Comparison of ENCODE assay signal across 1 cellular context in the genomic region with DNA sequence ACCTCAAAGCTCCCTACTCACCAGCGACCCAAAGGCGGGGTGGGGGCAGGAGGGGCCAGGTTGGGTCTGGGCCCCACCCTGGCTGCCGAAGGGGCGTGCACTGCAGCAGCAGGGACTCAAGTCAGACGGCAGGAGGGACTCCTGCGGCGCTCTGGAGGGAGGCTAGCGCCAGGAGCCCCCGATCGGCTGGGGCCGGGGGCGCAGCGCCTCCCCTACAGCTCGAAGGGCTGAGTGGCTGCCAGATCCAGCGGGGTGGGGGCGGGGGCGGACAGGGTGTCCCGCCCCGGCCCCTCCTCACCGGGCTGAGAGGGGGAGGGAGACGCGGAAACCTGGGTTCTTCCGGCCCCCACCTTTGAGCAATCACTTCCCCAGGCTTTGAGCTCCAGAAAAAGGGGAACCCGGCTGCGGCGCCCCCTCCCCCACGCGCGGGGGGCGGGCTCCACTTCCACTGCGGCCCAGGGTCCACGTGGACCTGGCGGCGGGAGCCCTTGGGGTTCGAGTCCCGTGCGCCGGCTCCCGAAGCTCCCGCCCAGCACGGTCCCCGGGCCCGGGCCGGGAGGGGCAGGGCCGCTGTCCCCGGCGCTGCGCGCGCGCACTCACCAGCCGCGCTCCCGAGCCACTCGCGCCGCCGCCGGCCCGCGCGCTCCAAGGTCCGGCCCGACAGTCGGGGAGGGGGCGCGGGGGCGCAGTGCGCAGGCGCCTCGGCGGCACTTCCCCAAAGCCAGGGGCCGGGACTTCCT.
TF ChIP-seq lines count a peak whose summit lies in the region.

TSS of gene RGS19 (minus strand) at position 246 of the 740 bp plus-strand sequence. CDS start 2,632 bp downstream, outside the sequence.

TF ChIP-seq in HepG2, 621 proteins besides CTCF, POLR2A, EP300 and RAD21 (continued from another document and continues in another):
- TF ChIP-seq ZNF879 (CRISPR knock-in tag; IDR thresholded peaks at IDR 0.05) (no peak), TCF12 (IDR thresholded peaks at IDR 0.05) (no peak), TCF12 (CRISPR knock-in tag; IDR thresholded peaks at IDR 0.05) (no peak), ZNF781 (CRISPR knock-in tag; IDR thresholded peaks at IDR 0.05; ENCODE audit: borderline replicate concordance, not compliant biosample characterization) (no peak), MXD3 (CRISPR knock-in tag; IDR thresholded peaks at IDR 0.05) (peak; percentile 80; the same call in 1 of the 2 replicates), ZNF274 (CRISPR knock-in tag; IDR thresholded peaks at IDR 0.05) (no peak), ZNF713 (CRISPR knock-in tag; IDR thresholded peaks at IDR 0.05) (peak; percentile 74; the same call in 1 of the 2 replicates), ESRRA (CRISPR knock-in tag; IDR thresholded peaks at IDR 0.05; ENCODE audit: low read depth) (no peak), ZBTB40 (IDR thresholded peaks at IDR 0.05) (no peak), ZBTB40 (CRISPR knock-in tag; IDR thresholded peaks at IDR 0.05) (no peak; the same call in 1 of the 2 replicates), NCOR1 (IDR thresholded peaks at IDR 0.05; ENCODE audit: borderline replicate concordance, low read length) (no peak), NR2C2 (CRISPR knock-in tag; IDR thresholded peaks at IDR 0.05; ENCODE audit: borderline replicate concordance) (no peak), REXO4 (CRISPR knock-in tag; IDR thresholded peaks at IDR 0.05; ENCODE audit: borderline replicate concordance) (no peak), REL (CRISPR knock-in tag; conservative IDR thresholded peaks at IDR 0.05) (no peak), ZNF546 (CRISPR knock-in tag; conservative IDR thresholded peaks at IDR 0.05) (peak; percentile 64; the same call in 1 of the 2 replicates), DMTF1 (CRISPR knock-in tag; IDR thresholded peaks at IDR 0.05) (no peak), HIVEP1 (CRISPR knock-in tag; IDR thresholded peaks at IDR 0.05) (0 out of 2 replicates have a peak, but pooled peaks have one; percentile 43), DNMT1 (CRISPR knock-in tag; IDR thresholded peaks at IDR 0.05) (no peak), ZNF747 (CRISPR knock-in tag; IDR thresholded peaks at IDR 0.05; ENCODE audit: borderline replicate concordance) (no peak), ISL2 (CRISPR knock-in tag; IDR thresholded peaks at IDR 0.05) (no peak), MTA1 (CRISPR knock-in tag; IDR thresholded peaks at IDR 0.05; ENCODE audit: borderline replicate concordance) (peak; percentile 54; the same call in 1 of the 2 replicates), BRCA1 (CRISPR knock-in tag; IDR thresholded peaks at IDR 0.05) (peak; percentile 68; the same call in 1 of the 2 replicates), GATAD2A (CRISPR knock-in tag; IDR thresholded peaks at IDR 0.05) (no peak), FUBP1 (CRISPR knock-in tag; IDR thresholded peaks at IDR 0.05; ENCODE audit: borderline replicate concordance) (no peak), IKZF1 (IDR thresholded peaks at IDR 0.05) (no peak)
- TF ChIP-seq, protein P1, sequence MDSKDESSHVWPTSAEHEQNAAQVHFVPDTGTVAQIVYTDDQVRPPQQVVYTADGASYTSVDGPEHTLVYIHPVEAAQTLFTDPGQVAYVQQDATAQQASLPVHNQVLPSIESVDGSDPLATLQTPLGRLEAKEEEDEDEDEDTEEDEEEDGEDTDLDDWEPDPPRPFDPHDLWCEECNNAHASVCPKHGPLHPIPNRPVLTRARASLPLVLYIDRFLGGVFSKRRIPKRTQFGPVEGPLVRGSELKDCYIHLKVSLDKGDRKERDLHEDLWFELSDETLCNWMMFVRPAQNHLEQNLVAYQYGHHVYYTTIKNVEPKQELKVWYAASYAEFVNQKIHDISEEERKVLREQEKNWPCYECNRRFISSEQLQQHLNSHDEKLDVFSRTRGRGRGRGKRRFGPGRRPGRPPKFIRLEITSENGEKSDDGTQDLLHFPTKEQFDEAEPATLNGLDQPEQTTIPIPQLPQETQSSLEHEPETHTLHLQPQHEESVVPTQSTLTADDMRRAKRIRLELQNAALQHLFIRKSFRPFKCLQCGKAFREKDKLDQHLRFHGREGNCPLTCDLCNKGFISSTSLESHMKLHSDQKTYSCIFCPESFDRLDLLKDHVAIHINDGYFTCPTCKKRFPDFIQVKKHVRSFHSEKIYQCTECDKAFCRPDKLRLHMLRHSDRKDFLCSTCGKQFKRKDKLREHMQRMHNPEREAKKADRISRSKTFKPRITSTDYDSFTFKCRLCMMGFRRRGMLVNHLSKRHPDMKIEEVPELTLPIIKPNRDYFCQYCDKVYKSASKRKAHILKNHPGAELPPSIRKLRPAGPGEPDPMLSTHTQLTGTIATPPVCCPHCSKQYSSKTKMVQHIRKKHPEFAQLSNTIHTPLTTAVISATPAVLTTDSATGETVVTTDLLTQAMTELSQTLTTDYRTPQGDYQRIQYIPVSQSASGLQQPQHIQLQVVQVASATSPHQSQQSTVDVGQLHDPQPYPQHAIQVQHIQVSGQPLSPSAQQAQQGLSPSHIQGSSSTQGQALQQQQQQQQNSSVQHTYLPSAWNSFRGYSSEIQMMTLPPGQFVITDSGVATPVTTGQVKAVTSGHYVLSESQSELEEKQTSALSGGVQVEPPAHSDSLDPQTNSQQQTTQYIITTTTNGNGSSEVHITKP (CRISPR knock-in tag; IDR thresholded peaks at IDR 0.05; ENCODE audit: low read depth), result no peak
- TF ChIP-seq, protein P2, sequence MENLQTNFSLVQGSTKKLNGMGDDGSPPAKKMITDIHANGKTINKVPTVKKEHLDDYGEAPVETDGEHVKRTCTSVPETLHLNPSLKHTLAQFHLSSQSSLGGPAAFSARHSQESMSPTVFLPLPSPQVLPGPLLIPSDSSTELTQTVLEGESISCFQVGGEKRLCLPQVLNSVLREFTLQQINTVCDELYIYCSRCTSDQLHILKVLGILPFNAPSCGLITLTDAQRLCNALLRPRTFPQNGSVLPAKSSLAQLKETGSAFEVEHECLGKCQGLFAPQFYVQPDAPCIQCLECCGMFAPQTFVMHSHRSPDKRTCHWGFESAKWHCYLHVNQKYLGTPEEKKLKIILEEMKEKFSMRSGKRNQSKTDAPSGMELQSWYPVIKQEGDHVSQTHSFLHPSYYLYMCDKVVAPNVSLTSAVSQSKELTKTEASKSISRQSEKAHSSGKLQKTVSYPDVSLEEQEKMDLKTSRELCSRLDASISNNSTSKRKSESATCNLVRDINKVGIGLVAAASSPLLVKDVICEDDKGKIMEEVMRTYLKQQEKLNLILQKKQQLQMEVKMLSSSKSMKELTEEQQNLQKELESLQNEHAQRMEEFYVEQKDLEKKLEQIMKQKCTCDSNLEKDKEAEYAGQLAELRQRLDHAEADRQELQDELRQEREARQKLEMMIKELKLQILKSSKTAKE (CRISPR knock-in tag; IDR thresholded peaks at IDR 0.05; ENCODE audit: borderline replicate concordance), result 0 out of 2 replicates have a peak, but pooled peaks have one; percentile 38
- TF ChIP-seq, protein P3, sequence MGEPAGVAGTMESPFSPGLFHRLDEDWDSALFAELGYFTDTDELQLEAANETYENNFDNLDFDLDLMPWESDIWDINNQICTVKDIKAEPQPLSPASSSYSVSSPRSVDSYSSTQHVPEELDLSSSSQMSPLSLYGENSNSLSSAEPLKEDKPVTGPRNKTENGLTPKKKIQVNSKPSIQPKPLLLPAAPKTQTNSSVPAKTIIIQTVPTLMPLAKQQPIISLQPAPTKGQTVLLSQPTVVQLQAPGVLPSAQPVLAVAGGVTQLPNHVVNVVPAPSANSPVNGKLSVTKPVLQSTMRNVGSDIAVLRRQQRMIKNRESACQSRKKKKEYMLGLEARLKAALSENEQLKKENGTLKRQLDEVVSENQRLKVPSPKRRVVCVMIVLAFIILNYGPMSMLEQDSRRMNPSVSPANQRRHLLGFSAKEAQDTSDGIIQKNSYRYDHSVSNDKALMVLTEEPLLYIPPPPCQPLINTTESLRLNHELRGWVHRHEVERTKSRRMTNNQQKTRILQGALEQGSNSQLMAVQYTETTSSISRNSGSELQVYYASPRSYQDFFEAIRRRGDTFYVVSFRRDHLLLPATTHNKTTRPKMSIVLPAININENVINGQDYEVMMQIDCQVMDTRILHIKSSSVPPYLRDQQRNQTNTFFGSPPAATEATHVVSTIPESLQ (CRISPR knock-in tag; conservative IDR thresholded peaks at IDR 0.05), result no peak
- TF ChIP-seq, protein P4, sequence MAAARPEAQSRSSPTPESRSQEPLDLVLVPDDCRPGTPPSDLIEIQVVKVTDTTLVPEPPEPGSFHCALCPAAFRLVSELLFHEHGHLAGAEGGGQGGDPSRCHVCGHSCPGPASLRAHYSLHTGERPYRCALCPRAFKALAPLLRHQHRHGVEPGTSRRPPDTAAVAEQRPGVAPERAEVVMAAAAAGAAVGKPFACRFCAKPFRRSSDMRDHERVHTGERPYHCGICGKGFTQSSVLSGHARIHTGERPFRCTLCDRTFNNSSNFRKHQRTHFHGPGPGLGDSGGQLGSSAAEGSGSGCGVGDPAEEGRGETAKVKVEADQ (CRISPR knock-in tag; IDR thresholded peaks at IDR 0.05; ENCODE audit: borderline replicate concordance), result no peak
